1 cellular context compared by ENCODE assay signal in the genomic region with DNA sequence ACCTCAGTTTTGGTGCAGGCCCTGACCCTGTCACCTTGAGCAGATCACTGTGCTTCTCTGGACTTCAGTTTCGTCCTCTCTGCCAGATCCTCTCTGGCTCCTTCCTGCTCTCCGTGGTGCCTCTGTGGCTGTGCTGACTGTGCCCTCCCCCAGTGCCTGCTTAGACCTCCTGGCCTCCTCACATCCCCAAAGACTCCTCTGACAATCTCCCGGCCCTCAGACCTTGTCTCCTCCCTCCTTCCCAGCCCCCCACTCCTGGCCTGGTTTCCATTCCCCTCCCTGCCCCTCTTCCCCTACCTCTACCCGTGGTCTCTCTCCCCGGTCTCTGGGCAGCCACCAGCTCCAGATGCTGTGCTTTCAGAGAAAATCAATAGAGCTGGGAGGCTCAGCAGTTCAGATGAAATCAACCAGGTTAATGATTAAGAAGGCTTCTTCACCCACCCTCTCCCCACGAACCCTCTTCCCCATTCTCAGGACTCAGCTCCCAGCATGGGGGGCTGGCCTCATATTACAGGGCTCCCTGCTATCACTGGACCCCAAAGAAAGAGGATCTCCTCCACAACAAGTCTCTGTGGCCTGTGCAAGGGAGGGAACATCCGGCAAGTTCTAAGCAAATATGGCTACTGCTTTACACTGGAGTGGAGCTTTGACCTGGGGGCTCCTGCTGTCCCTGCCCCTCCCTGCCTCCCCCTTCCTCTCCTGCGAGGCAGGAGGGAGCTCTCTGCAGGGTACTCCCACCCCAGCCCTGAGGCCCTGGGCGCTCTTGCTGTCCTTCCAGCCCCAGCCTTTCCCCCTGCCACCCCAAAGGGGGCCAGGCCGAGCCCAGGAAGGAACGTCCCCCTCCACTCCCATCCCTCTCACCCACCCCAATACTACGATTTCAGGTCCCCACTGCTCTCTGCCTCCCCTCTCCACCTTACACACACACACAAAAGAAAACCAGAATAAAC.
A peak's percentile ranks its signal among the peaks of the same experiment; 100 is the strongest.
TF ChIP-seq lines count a peak whose summit lies in the region.

No MANE protein-coding gene starts in this region.

TF ChIP-seq in HepG2, 621 proteins besides CTCF, POLR2A, EP300 and RAD21 (continued from another document and continues in another):
- no peak for TF ChIP-seq MTA3 (CRISPR knock-in tag; IDR thresholded peaks at IDR 0.05)
- TF ChIP-seq NR2F2 (IDR thresholded peaks at IDR 0.05; ENCODE audit: borderline replicate concordance, low read depth) = 0 out of 2 replicates have a peak, but pooled peaks have one; percentile 47
- no peak for TF ChIP-seq ZNF335 (CRISPR knock-in tag; IDR thresholded peaks at IDR 0.05)
- no peak for TF ChIP-seq EED (CRISPR knock-in tag; IDR thresholded peaks at IDR 0.05)
- TF ChIP-seq, protein P1, sequence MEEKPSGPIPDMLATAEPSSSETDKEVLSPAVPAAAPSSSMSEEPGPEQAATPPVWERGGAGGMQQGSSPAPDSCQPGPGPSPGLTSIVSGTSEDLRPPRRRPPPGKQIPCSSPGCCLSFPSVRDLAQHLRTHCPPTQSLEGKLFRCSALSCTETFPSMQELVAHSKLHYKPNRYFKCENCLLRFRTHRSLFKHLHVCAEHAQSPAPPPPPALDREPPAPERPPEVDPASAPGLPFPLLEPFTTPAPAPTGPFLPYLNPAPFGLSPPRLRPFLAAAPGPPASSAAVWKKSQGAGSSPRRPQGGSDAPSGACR (CRISPR knock-in tag; IDR thresholded peaks at IDR 0.05) = no peak
- TF ChIP-seq, protein P2, sequence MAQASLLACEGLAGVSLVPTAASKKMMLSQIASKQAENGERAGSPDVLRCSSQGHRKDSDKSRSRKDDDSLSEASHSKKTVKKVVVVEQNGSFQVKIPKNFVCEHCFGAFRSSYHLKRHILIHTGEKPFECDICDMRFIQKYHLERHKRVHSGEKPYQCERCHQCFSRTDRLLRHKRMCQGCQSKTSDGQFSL (CRISPR knock-in tag; IDR thresholded peaks at IDR 0.05) = no peak; the same call in 1 of the 2 replicates
- TF ChIP-seq NFATC3 (CRISPR knock-in tag; IDR thresholded peaks at IDR 0.05) = no peak
- TF ChIP-seq SKI (IDR thresholded peaks at IDR 0.05; ENCODE audit: partially characterized antibody) = no peak
- TF ChIP-seq, protein P3, sequence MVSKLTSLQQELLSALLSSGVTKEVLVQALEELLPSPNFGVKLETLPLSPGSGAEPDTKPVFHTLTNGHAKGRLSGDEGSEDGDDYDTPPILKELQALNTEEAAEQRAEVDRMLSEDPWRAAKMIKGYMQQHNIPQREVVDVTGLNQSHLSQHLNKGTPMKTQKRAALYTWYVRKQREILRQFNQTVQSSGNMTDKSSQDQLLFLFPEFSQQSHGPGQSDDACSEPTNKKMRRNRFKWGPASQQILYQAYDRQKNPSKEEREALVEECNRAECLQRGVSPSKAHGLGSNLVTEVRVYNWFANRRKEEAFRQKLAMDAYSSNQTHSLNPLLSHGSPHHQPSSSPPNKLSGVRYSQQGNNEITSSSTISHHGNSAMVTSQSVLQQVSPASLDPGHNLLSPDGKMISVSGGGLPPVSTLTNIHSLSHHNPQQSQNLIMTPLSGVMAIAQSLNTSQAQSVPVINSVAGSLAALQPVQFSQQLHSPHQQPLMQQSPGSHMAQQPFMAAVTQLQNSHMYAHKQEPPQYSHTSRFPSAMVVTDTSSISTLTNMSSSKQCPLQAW (CRISPR knock-in tag; IDR thresholded peaks at IDR 0.05) = peak; percentile 98
- no peak for TF ChIP-seq HNRNPUL1 (IDR thresholded peaks at IDR 0.05; ENCODE audit: low read depth, low read length)
- TF ChIP-seq ZNF567 (CRISPR knock-in tag; IDR thresholded peaks at IDR 0.05; ENCODE audit: borderline replicate concordance) = no peak
- TF ChIP-seq, protein P4, sequence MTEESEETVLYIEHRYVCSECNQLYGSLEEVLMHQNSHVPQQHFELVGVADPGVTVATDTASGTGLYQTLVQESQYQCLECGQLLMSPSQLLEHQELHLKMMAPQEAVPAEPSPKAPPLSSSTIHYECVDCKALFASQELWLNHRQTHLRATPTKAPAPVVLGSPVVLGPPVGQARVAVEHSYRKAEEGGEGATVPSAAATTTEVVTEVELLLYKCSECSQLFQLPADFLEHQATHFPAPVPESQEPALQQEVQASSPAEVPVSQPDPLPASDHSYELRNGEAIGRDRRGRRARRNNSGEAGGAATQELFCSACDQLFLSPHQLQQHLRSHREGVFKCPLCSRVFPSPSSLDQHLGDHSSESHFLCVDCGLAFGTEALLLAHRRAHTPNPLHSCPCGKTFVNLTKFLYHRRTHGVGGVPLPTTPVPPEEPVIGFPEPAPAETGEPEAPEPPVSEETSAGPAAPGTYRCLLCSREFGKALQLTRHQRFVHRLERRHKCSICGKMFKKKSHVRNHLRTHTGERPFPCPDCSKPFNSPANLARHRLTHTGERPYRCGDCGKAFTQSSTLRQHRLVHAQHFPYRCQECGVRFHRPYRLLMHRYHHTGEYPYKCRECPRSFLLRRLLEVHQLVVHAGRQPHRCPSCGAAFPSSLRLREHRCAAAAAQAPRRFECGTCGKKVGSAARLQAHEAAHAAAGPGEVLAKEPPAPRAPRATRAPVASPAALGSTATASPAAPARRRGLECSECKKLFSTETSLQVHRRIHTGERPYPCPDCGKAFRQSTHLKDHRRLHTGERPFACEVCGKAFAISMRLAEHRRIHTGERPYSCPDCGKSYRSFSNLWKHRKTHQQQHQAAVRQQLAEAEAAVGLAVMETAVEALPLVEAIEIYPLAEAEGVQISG (CRISPR knock-in tag; IDR thresholded peaks at IDR 0.05) = peak; percentile 65; the same call in 1 of the 2 replicates
- no peak for TF ChIP-seq RBAK (CRISPR knock-in tag; IDR thresholded peaks at IDR 0.05)
- TF ChIP-seq, protein P5, sequence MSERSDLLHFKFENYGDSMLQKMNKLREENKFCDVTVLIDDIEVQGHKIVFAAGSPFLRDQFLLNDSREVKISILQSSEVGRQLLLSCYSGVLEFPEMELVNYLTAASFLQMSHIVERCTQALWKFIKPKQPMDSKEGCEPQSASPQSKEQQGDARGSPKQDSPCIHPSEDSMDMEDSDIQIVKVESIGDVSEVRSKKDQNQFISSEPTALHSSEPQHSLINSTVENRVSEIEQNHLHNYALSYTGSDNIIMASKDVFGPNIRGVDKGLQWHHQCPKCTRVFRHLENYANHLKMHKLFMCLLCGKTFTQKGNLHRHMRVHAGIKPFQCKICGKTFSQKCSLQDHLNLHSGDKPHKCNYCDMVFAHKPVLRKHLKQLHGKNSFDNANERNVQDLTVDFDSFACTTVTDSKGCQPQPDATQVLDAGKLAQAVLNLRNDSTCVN (CRISPR knock-in tag; IDR thresholded peaks at IDR 0.05; ENCODE audit: borderline replicate concordance) = no peak; the same call in 1 of the 2 replicates
- TF ChIP-seq ZNF850 (CRISPR knock-in tag; conservative IDR thresholded peaks at IDR 0.05) = no peak
- no peak for TF ChIP-seq ZNF790 (CRISPR knock-in tag; IDR thresholded peaks at IDR 0.05; ENCODE audit: borderline replicate concordance)
- TF ChIP-seq ZNF460 (CRISPR knock-in tag; IDR thresholded peaks at IDR 0.05; ENCODE audit: borderline replicate concordance) = no peak
- TF ChIP-seq, protein P6, sequence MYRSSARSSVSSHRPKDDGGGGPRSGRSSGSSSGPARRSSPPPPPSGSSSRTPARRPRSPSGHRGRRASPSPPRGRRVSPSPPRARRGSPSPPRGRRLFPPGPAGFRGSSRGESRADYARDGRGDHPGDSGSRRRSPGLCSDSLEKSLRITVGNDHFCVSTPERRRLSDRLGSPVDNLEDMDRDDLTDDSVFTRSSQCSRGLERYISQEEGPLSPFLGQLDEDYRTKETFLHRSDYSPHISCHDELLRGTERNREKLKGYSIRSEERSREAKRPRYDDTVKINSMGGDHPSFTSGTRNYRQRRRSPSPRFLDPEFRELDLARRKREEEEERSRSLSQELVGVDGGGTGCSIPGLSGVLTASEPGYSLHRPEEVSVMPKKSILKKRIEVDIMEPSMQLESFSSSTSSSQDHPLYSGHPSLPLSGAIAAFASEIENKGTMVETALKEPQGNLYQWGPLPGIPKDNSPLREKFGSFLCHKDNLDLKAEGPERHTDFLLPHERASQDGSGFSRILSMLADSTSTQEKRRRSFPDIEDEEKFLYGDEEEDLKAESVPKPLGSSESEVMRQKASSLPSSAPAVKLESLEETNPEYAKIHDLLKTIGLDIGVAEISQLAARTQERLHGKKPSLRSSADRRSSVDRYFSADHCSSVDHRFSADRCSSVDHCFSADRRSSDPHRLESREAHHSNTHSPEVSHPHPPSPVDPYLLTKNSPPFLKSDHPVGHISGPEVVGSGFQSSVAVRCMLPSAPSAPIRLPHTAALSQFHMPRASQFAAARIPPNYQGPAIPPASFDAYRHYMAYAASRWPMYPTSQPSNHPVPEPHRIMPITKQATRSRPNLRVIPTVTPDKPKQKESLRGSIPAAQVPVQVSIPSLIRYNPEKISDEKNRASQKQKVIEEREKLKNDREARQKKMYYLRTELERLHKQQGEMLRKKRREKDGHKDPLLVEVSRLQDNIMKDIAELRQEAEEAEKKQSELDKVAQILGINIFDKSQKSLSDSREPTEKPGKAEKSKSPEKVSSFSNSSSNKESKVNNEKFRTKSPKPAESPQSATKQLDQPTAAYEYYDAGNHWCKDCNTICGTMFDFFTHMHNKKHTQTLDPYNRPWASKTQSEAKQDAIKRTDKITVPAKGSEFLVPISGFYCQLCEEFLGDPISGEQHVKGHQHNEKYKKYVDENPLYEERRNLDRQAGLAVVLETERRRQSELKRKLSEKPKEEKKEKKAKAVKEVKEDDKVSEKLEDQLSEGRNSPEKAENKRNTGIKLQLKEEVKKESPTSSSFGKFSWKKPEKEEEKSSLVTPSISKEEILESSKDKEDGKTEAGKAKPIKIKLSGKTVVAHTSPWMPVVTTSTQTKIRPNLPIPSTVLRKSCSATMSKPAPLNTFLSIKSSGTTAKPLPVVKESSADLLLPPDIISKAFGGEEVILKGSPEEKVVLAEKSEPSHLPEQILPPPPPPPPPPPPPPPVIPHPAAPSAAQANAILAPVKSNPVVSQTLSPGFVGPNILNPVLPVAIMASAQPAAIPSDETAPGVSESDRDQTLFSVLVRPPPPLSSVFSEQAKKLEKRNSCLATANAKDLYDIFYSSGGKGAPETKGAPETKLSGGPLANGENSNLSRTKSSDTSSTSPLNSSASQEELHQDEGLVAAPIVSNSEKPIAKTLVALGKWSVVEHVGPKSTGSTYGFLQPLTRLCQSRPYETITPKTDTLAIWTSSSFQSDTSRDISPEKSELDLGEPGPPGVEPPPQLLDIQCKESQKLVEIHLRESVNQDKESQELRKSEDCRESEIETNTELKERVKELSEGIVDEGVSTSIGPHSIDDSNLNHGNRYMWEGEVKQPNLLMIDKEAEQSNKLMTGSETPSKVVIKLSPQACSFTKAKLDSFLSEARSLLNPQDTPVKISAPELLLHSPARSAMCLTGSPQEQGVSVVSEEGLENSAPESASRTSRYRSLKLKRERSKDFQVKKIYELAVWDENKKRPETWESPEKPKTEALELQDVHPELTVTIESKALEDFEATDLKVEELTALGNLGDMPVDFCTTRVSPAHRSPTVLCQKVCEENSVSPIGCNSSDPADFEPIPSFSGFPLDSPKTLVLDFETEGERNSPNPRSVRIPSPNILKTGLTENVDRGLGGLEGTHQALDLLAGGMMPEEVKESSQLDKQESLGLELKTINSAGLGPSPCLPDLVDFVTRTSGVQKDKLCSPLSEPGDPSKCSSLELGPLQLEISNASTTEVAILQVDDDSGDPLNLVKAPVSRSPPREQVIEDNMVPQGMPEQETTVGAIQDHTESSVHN (CRISPR knock-in tag; IDR thresholded peaks at IDR 0.05) = no peak
- TF ChIP-seq RELA (CRISPR knock-in tag; IDR thresholded peaks at IDR 0.05) = no peak
- TF ChIP-seq ZNF615 (CRISPR knock-in tag; IDR thresholded peaks at IDR 0.05; ENCODE audit: borderline replicate concordance) = no peak
- TF ChIP-seq MAFK (conservative IDR thresholded peaks at IDR 0.05 in 1 of 2, IDR thresholded peaks at IDR 0.05 in 1 of 2; ENCODE audit: low read length in 2 of 2) = no peak
- TF ChIP-seq, protein P7, sequence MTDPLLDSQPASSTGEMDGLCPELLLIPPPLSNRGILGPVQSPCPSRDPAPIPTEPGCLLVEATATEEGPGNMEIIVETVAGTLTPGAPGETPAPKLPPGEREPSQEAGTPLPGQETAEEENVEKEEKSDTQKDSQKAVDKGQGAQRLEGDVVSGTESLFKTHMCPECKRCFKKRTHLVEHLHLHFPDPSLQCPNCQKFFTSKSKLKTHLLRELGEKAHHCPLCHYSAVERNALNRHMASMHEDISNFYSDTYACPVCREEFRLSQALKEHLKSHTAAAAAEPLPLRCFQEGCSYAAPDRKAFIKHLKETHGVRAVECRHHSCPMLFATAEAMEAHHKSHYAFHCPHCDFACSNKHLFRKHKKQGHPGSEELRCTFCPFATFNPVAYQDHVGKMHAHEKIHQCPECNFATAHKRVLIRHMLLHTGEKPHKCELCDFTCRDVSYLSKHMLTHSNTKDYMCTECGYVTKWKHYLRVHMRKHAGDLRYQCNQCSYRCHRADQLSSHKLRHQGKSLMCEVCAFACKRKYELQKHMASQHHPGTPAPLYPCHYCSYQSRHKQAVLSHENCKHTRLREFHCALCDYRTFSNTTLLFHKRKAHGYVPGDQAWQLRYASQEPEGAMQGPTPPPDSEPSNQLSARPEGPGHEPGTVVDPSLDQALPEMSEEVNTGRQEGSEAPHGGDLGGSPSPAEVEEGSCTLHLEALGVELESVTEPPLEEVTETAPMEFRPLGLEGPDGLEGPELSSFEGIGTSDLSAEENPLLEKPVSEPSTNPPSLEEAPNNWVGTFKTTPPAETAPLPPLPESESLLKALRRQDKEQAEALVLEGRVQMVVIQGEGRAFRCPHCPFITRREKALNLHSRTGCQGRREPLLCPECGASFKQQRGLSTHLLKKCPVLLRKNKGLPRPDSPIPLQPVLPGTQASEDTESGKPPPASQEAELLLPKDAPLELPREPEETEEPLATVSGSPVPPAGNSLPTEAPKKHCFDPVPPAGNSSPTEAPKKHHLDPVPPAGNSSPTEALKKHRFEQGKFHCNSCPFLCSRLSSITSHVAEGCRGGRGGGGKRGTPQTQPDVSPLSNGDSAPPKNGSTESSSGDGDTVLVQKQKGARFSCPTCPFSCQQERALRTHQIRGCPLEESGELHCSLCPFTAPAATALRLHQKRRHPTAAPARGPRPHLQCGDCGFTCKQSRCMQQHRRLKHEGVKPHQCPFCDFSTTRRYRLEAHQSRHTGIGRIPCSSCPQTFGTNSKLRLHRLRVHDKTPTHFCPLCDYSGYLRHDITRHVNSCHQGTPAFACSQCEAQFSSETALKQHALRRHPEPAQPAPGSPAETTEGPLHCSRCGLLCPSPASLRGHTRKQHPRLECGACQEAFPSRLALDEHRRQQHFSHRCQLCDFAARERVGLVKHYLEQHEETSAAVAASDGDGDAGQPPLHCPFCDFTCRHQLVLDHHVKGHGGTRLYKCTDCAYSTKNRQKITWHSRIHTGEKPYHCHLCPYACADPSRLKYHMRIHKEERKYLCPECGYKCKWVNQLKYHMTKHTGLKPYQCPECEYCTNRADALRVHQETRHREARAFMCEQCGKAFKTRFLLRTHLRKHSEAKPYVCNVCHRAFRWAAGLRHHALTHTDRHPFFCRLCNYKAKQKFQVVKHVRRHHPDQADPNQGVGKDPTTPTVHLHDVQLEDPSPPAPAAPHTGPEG (CRISPR knock-in tag; IDR thresholded peaks at IDR 0.05) = no peak
- TF ChIP-seq ZNF530 (CRISPR knock-in tag; IDR thresholded peaks at IDR 0.05; ENCODE audit: low read depth) = no peak
- TF ChIP-seq, protein P8, sequence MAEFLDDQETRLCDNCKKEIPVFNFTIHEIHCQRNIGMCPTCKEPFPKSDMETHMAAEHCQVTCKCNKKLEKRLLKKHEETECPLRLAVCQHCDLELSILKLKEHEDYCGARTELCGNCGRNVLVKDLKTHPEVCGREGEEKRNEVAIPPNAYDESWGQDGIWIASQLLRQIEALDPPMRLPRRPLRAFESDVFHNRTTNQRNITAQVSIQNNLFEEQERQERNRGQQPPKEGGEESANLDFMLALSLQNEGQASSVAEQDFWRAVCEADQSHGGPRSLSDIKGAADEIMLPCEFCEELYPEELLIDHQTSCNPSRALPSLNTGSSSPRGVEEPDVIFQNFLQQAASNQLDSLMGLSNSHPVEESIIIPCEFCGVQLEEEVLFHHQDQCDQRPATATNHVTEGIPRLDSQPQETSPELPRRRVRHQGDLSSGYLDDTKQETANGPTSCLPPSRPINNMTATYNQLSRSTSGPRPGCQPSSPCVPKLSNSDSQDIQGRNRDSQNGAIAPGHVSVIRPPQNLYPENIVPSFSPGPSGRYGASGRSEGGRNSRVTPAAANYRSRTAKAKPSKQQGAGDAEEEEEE (CRISPR knock-in tag; IDR thresholded peaks at IDR 0.05; ENCODE audit: borderline replicate concordance) = no peak
- no peak for TF ChIP-seq PHF5A (CRISPR knock-in tag; IDR thresholded peaks at IDR 0.05; ENCODE audit: low read depth, unreplicated experiment)
